In the genomic region with DNA sequence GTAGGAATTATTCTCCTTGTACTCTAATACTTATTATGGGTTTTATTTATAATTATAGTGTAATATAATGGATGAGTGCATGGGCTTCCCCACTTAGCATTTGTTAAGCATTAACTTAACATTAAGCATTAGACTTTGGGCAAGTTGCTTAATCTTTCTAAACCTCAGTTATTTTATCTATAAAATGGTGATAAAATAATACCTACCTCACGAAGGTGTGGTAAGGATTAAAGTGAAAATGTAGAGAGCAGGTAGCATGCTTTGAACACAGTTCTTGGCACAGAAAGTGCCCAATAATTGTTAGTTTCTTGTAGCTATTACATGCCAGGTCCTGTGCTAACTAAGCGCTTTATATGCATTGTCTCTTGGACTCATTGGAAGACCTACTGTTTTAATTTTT, we compare ENCODE assay signal across 1 cellular context.
TF ChIP-seq lines count a peak whose summit lies in the region.

No MANE protein-coding gene starts in this region.

TF ChIP-seq in H1, 55 proteins besides CTCF, POLR2A, EP300 and RAD21:
- TF ChIP-seq TEAD4 (IDR thresholded peaks at IDR 0.05; ENCODE audit: low read depth, low read length) (no peak), KDM4A (IDR thresholded peaks at IDR 0.05; ENCODE audit: low read depth, low read length, severe bottlenecking) (no peak), CEBPB (IDR thresholded peaks at IDR 0.05; ENCODE audit: low read depth, low read length) (no peak), EZH2 (IDR thresholded peaks at IDR 0.05; ENCODE audit: low read depth, low read length, severe bottlenecking) (no peak), SIN3A (conservative IDR thresholded peaks at IDR 0.05 in 1 of 2, IDR thresholded peaks at IDR 0.05 in 1 of 2; ENCODE audit: low read depth in 1 of 2, low read length in 2 of 2) (no peak), SP2 (IDR thresholded peaks at IDR 0.05; ENCODE audit: low read length) (no peak), TAF7 (optimal IDR thresholded peaks at IDR 0.05; ENCODE audit: borderline replicate concordance, low read depth, low read length) (no peak), CTBP2 (IDR thresholded peaks at IDR 0.05; ENCODE audit: borderline replicate concordance, insufficient read depth, insufficient read length, low read length) (no peak), JUN (IDR thresholded peaks at IDR 0.05; ENCODE audit: low read depth, low read length) (no peak), CHD2 (IDR thresholded peaks at IDR 0.05; ENCODE audit: low read length) (no peak), TCF12 (IDR thresholded peaks at IDR 0.05; ENCODE audit: low read depth, low read length) (no peak), RBBP5 (IDR thresholded peaks at IDR 0.05; ENCODE audit: borderline replicate concordance, low read depth, low read length) (no peak), JUND (IDR thresholded peaks at IDR 0.05; ENCODE audit: low read length) (no peak), NRF1 (IDR thresholded peaks at IDR 0.05; ENCODE audit: low read depth, low read length) (no peak), BACH1 (IDR thresholded peaks at IDR 0.05; ENCODE audit: low read length) (no peak), RXRA (IDR thresholded peaks at IDR 0.05; ENCODE audit: insufficient read depth, low read depth, low read length) (no peak), RNF2 (IDR thresholded peaks at IDR 0.05; ENCODE audit: borderline replicate concordance, low read depth, low read length, missing control alignments, poor library complexity, severe bottlenecking) (no peak), HDAC2 (IDR thresholded peaks at IDR 0.05; ENCODE audit: borderline replicate concordance in 1 of 2, low read depth in 2 of 2, low read length in 2 of 2) (no peak), ZNF274 (IDR thresholded peaks at IDR 0.05; ENCODE audit: borderline replicate concordance, extremely low read depth, low read length) (no peak), SP4 (IDR thresholded peaks at IDR 0.05; ENCODE audit: low read length) (no peak)
